26 cellular contexts compared by ENCODE assay signal in genomic region chr16:26598989-26599785, GRCh38.
DNase-seq lines count a peak whose midpoint lies in the region; ATAC-seq, FAIRE-seq and TF ChIP-seq lines count a peak whose summit lies in the region.
"Had no signal": no experiment of that assay in that cellular context is flagged by ENCODE, and none has a peak within 500 bp of the region (broad histone marks: within the 10 kb centered on the region; RNA-seq: fewer than 3 reads in every experiment).

No MANE protein-coding gene starts in this region.

- no peak overlapping the region for H3K56ac ChIP-seq in H1 (replicated peaks; ENCODE audit: insufficient read length, low read depth, low read length)

- TF ChIP-seq POLR2A in H1 (IDR thresholded peaks at IDR 0.05; ENCODE audit: control extremely low read depth in 1 of 2, low read depth in 2 of 2, low read length in 2 of 2) = no peak

- H3K4me2 ChIP-seq in H1 (ENCODE audit: insufficient read depth in 1 of 2, low read depth in 2 of 2, low read length in 2 of 2) = peak overlapping the region; percentile 32 to 61
- H3K4me2 ChIP-seq: BLaER1, KMS-11 had no signal

- POLR2A ChIA-PET in H1 (lab: Charles Lee; ENCODE audit: partially characterized antibody) = interaction anchor here (0.6 kb wide), 1 partner anchor 328 kb away, joined by 3 read pairs; no protein-coding TSS in a partner anchor

- peak overlapping the region; percentile 25; the same call in 1 of the 2 replicates for H3K27ac ChIP-seq in H1 (ENCODE audit: low read depth, low read length)
- H3K27ac ChIP-seq: BLaER1, dorsolateral prefrontal cortex, KMS-11, prostate gland, uterus had no signal

- H2BK120ac ChIP-seq in H1 (replicated peaks; ENCODE audit: low read depth, low read length) = peak overlapping the region; percentile 81

- CTCF ChIA-PET in H1 (lab: Charles Lee; ENCODE audit: partially characterized antibody) = interaction anchor here (0.6 to 1.2 kb wide), 4 partner anchors 10 to 279 kb away, joined by 3 read pairs; no protein-coding TSS in a partner anchor

- H3K14ac ChIP-seq in H1 (ENCODE audit: insufficient read length) = no peak overlapping the region

- H3K4ac ChIP-seq in H1 (replicated peaks; ENCODE audit: insufficient read length, low read depth, low read length) = peak overlapping the region; percentile 24

- no peaks in the 10 kb centered on the region for H3K36me3 ChIP-seq in H1 (ENCODE audit: control insufficient read depth in 2 of 4, insufficient read depth in 4 of 4, low read length in 3 of 4)
- H3K36me3 ChIP-seq: BLaER1, prostate gland, uterus had no signal

- H3K4me3 Mint-ChIP-seq in activated T-cell treated with anti-CD3 and anti-CD28 coated beads, Interleukin-2, amount 50 U/mL, for 72 hours = peak overlapping the region; percentile 46 to 56
- peak overlapping the region; percentile 65 for H3K4me3 Mint-ChIP-seq in T-helper 2 cell treated with Interferon-gamma antibody and Interleukin-4, amounts not matched to agents 5 μg/mL and 100 μg/mL, for 36 hours
- peak overlapping the region; percentile 31 for H3K4me3 Mint-ChIP-seq in stimulated activated effector memory CD8-positive, alpha-beta T cell treated with anti-CD3 and anti-CD28 coated beads, Interleukin-12 subunit alpha, Interleukin-12 subunit beta, amount 100 ng/mL, for 72 hours
- H3K4me3 Mint-ChIP-seq in osteocyte (ENCODE audit: unreplicated experiment) = no peak overlapping the region
- H3K4me3 Mint-ChIP-seq: nephron progenitor cell had no signal

- H3K4me1 ChIP-seq in H1 (replicated peaks in 1 of 4; ENCODE audit: control insufficient read depth in 3 of 4, insufficient read depth in 4 of 4, low read length in 3 of 4) = peaks cover 4 to 11% (median 11%) of the 10 kb centered on the region in 4 experiments
- H3K4me1 ChIP-seq: prostate gland, uterus had no signal

- no peak overlapping the region for H4K91ac ChIP-seq in H1 (replicated peaks; ENCODE audit: insufficient read length, low read length)

- TF ChIP-seq CTCF in H1 (IDR thresholded peaks at IDR 0.05; ENCODE audit: control extremely low read depth in 1 of 3, insufficient read depth in 1 of 3, low read depth in 1 of 3, low read length in 3 of 3) = no peak
- no peak for TF ChIP-seq CTCF in osteocyte (IDR thresholded peaks at IDR 0.05)

- no peak overlapping the region for H3K23ac ChIP-seq in H1 (ENCODE audit: insufficient read length)

- H2AK5ac ChIP-seq in H1 (ENCODE audit: low read depth, low read length) = peak overlapping the region; percentile 94; the same call in 1 of the 2 replicates

- no peak overlapping the region for H4K5ac ChIP-seq in H1 (ENCODE audit: insufficient read length, low read depth, low read length)

- no peak overlapping the region for H3K4me3 ChIP-seq in H1 (ENCODE audit: extremely low read depth in 1 of 4, insufficient read depth in 2 of 4, low read depth in 3 of 4, low read length in 4 of 4)
- H3K4me3 ChIP-seq: BLaER1, dorsolateral prefrontal cortex, prostate gland, uterus had no signal

- H3K23me2 ChIP-seq in H1 (ENCODE audit: low read depth, low read length) = no peaks in the 10 kb centered on the region

- peaks cover 9 to 12% of the 10 kb centered on the region in 2 donors for H3K36me3 Mint-ChIP-seq in activated T-cell treated with anti-CD3 and anti-CD28 coated beads, Interleukin-2, amount 50 U/mL, for 72 hours (ENCODE audit: insufficient read depth in 2 of 2)
- peaks cover 7% of the 10 kb centered on the region for H3K36me3 Mint-ChIP-seq in T-helper 2 cell treated with Interferon-gamma antibody and Interleukin-4, amounts not matched to agents 5 μg/mL and 100 μg/mL, for 36 hours (ENCODE audit: low read depth)
- peaks cover 5% of the 10 kb centered on the region for H3K36me3 Mint-ChIP-seq in stimulated activated effector memory CD8-positive, alpha-beta T cell treated with anti-CD3 and anti-CD28 coated beads, Interleukin-12 subunit alpha, Interleukin-12 subunit beta, amount 100 ng/mL, for 72 hours
- no peaks in the 10 kb centered on the region for H3K36me3 Mint-ChIP-seq in osteocyte (ENCODE audit: unreplicated experiment)

- peak in 1 of 2 donors; percentile 3 for ATAC-seq in activated T-cell treated with anti-CD3 and anti-CD28 coated beads, Interleukin-2, amount 50 U/mL, for 72 hours (replicated peaks in 1 of 2)
- ATAC-seq in stimulated activated effector memory CD8-positive, alpha-beta T cell treated with anti-CD3 and anti-CD28 coated beads, Interleukin-12 subunit alpha, Interleukin-12 subunit beta, amount 100 ng/mL, for 72 hours = no peak
- ATAC-seq in HG03135 (IDR thresholded peaks at IDR 0.05; ENCODE audit: unreplicated experiment) = no peak
- ATAC-seq: left colon had no signal

- peaks cover 1 to 11% of the 10 kb centered on the region in 2 donors for H3K9me3 Mint-ChIP-seq in activated T-cell treated with anti-CD3 and anti-CD28 coated beads, Interleukin-2, amount 50 U/mL, for 72 hours
- H3K9me3 Mint-ChIP-seq in T-helper 2 cell treated with Interferon-gamma antibody and Interleukin-4, amounts not matched to agents 5 μg/mL and 100 μg/mL, for 36 hours = peaks cover 16% of the 10 kb centered on the region
- H3K9me3 Mint-ChIP-seq in stimulated activated effector memory CD8-positive, alpha-beta T cell treated with anti-CD3 and anti-CD28 coated beads, Interleukin-12 subunit alpha, Interleukin-12 subunit beta, amount 100 ng/mL, for 72 hours = no peaks in the 10 kb centered on the region
- H3K9me3 Mint-ChIP-seq in osteocyte (ENCODE audit: unreplicated experiment) = peaks cover 14% of the 10 kb centered on the region
- H3K9me3 Mint-ChIP-seq: nephron progenitor cell had no signal

- WGBS in H1 (ENCODE audit: extremely low coverage in 1 of 2, insufficient coverage in 1 of 2, insufficient read length in 1 of 2, insufficient replicate concordance in 2 of 2, low coverage in 1 of 2, low lambda C conversion rate in 2 of 2, missing lambda C conversion rate in 1 of 2), 2 experiments = 62% methylated on average over 7 of the region's 7 CpGs; no CpG with 5 or more reads in 1 of the 2 experiments

- no peaks in the 10 kb centered on the region for H3K79me2 ChIP-seq in H1 (ENCODE audit: control insufficient read depth in 1 of 2, insufficient read depth in 2 of 2, low read length in 2 of 2)

- no peaks in the 10 kb centered on the region for H4K20me1 ChIP-seq in H1 (replicated peaks in 1 of 2; ENCODE audit: control insufficient read depth in 1 of 2, insufficient read depth in 2 of 2, low read length in 2 of 2)
- H4K20me1 ChIP-seq: BLaER1 had no signal

- peak overlapping the region; percentile 72 for H3K27ac Mint-ChIP-seq in activated T-cell treated with anti-CD3 and anti-CD28 coated beads, Interleukin-2, amount 50 U/mL, for 72 hours
- peak overlapping the region; percentile 97 for H3K27ac Mint-ChIP-seq in T-helper 2 cell treated with Interferon-gamma antibody and Interleukin-4, amounts not matched to agents 5 μg/mL and 100 μg/mL, for 36 hours
- H3K27ac Mint-ChIP-seq in stimulated activated effector memory CD8-positive, alpha-beta T cell treated with anti-CD3 and anti-CD28 coated beads, Interleukin-12 subunit alpha, Interleukin-12 subunit beta, amount 100 ng/mL, for 72 hours = peak overlapping the region; percentile 84
- H3K27ac Mint-ChIP-seq in osteocyte (ENCODE audit: unreplicated experiment) = no peak overlapping the region
- H3K27ac Mint-ChIP-seq: nephron progenitor cell had no signal

- peak overlapping the region; percentile 99 for H2BK12ac ChIP-seq in H1 (ENCODE audit: low read depth, low read length)

- peak overlapping the region; percentile 11; the same call in 1 of the 2 replicates for H2BK20ac ChIP-seq in H1 (ENCODE audit: low read length)

- no peaks in the 10 kb centered on the region for H3K79me1 ChIP-seq in H1 (ENCODE audit: low read depth, low read length)

- peaks cover 20% of the 10 kb centered on the region for H3K27me3 Mint-ChIP-seq in activated T-cell treated with anti-CD3 and anti-CD28 coated beads, Interleukin-2, amount 50 U/mL, for 72 hours (ENCODE audit: low read depth)
- no peaks in the 10 kb centered on the region for H3K27me3 Mint-ChIP-seq in T-helper 2 cell treated with Interferon-gamma antibody and Interleukin-4, amounts not matched to agents 5 μg/mL and 100 μg/mL, for 36 hours (ENCODE audit: low read depth)
- H3K27me3 Mint-ChIP-seq in osteocyte (ENCODE audit: unreplicated experiment) = no peaks in the 10 kb centered on the region

- peak overlapping the region; percentile 86 for H3K18ac ChIP-seq in H1 (ENCODE audit: extremely low read depth, low read length)

- no peaks in the 10 kb centered on the region for H3K9me3 ChIP-seq in H1 (ENCODE audit: insufficient read depth in 2 of 2, low read depth in 1 of 2, low read length in 1 of 2)
- H3K9me3 ChIP-seq: BLaER1, prostate gland, uterus had no signal

- no peaks in the 10 kb centered on the region for H3K27me3 ChIP-seq in H1 (replicated peaks in 1 of 4; ENCODE audit: control insufficient read depth in 3 of 4, extremely low read depth in 1 of 4, insufficient read depth in 3 of 4, low read length in 3 of 4)
- H3K27me3 ChIP-seq: BLaER1, uterus had no signal

- H2BK15ac ChIP-seq in H1 (ENCODE audit: low read length) = no peak overlapping the region; the same call in 1 of the 2 replicates

- H3K4me1 Mint-ChIP-seq in activated T-cell treated with anti-CD3 and anti-CD28 coated beads, Interleukin-2, amount 50 U/mL, for 72 hours (ENCODE audit: low read depth) = peaks cover 70% of the 10 kb centered on the region
- H3K4me1 Mint-ChIP-seq in T-helper 2 cell treated with Interferon-gamma antibody and Interleukin-4, amounts not matched to agents 5 μg/mL and 100 μg/mL, for 36 hours (ENCODE audit: low read depth) = peaks cover 66% of the 10 kb centered on the region
- peaks cover 52% of the 10 kb centered on the region for H3K4me1 Mint-ChIP-seq in stimulated activated effector memory CD8-positive, alpha-beta T cell treated with anti-CD3 and anti-CD28 coated beads, Interleukin-12 subunit alpha, Interleukin-12 subunit beta, amount 100 ng/mL, for 72 hours
- no peaks in the 10 kb centered on the region for H3K4me1 Mint-ChIP-seq in osteocyte (ENCODE audit: unreplicated experiment)

- FAIRE-seq in H1 (lab: Jason Lieb, UNC) = peak; percentile 84
- FAIRE-seq: GM12892, RCC 7860 had no signal

- H2AFZ ChIP-seq in H1 (ENCODE audit: low read length) = no peak overlapping the region

- H2BK5ac ChIP-seq in H1 (ENCODE audit: low read depth, low read length) = peak overlapping the region; percentile 93

- H4K8ac ChIP-seq in H1 (ENCODE audit: extremely low read depth, insufficient read depth, low read length) = no peak overlapping the region

- TF ChIP-seq EP300 in H1 (IDR thresholded peaks at IDR 0.05; ENCODE audit: borderline replicate concordance in 1 of 2, low read depth in 2 of 2, low read length in 2 of 2) = no peak

- peak in 1 of 2 donors; percentile 20 for DNase-seq in activated T-cell treated with anti-CD3 and anti-CD28 coated beads, Interleukin-2, amount 50 U/mL, for 72 hours
- DNase-seq in activated T-cell treated with anti-CD3 and anti-CD28 coated beads, Interleukin-2, amount 50 U/mL, for 1 hour = no peak
- DNase-seq in T-helper 2 cell treated with Interferon-gamma antibody and Interleukin-4, amounts not matched to agents 5 μg/mL and 100 μg/mL, for 36 hours (ENCODE audit: low spot score) = peak; percentile 26
- DNase-seq in H1 (ENCODE audit: low read depth in 1 of 2, low spot score in 2 of 2) (peak in 1 of 2 experiments; percentile 17), osteocyte (ENCODE audit: extremely low spot score, unreplicated experiment) (no peak), HT-29 (ENCODE audit: low spot score) (no peak)
- DNase-seq in stimulated activated effector memory CD8-positive, alpha-beta T cell treated with anti-CD3 and anti-CD28 coated beads, Interleukin-12 subunit alpha, Interleukin-12 subunit beta, amount 100 ng/mL, for 72 hours (ENCODE audit: low spot score in 2 of 2) = no peak
- DNase-seq: activated CD4-positive, CD25-positive, alpha-beta regulatory T cell treated with anti-CD3 and anti-CD28 coated beads, Interleukin-2, amount 50 U/mL, for 72 hours; activated T-cell treated with anti-CD3 and anti-CD28 coated beads for 4 hours; DMS153; dorsolateral prefrontal cortex; foreskin melanocyte; hypothalamus; left colon; NCI-H2029; NCI-H446; nephron progenitor cell; NK-92 treated with Interleukin-12 subunit alpha and Interleukin-12 subunit beta, amount 100 ng/mL, for 24 hours; stimulated activated CD4-positive, alpha-beta T cell treated with anti-CD3 and anti-CD28 coated beads, Interleukin-2, amount 100 ng/mL, for 24 hours; uterus had no signal

- peak overlapping the region in 1 of 4 experiments; percentile 31; a peak in 2 of 7 replicates for H3K9ac ChIP-seq in H1 (replicated peaks in 1 of 4; ENCODE audit: extremely low read depth in 1 of 4, low read depth in 3 of 4, low read length in 3 of 4)
- H3K9ac ChIP-seq: BLaER1, KMS-11 had no signal

- TF ChIP-seq RAD21 in H1 (IDR thresholded peaks at IDR 0.05 in 1 of 2, conservative IDR thresholded peaks at IDR 0.05 in 1 of 2; ENCODE audit: low read depth in 2 of 2, low read length in 2 of 2) = no peak
